Comparison of ENCODE assay signal across 10 cellular contexts in genomic region chr1:244210884-244211558, GRCh38.
DNase-seq lines count a peak whose midpoint lies in the region; ATAC-seq lines count a peak whose summit lies in the region.
"Had no signal": no experiment of that assay in that cellular context is flagged by ENCODE, and none has a peak within 500 bp of the region (broad histone marks: within the 10 kb centered on the region; RNA-seq: fewer than 3 reads in every experiment).

No MANE protein-coding gene starts in this region.

- H3K4me3 Mint-ChIP-seq in stimulated activated naive CD8-positive, alpha-beta T cell treated with anti-CD3 and anti-CD28 coated beads, Interleukin-15, amount 100 ng/mL, for 72 hours: no peak overlapping the region
- no peak overlapping the region for H3K4me3 Mint-ChIP-seq in activated naive CD8-positive, alpha-beta T cell treated with anti-CD3 and anti-CD28 coated beads for 36 hours

- intact Hi-C loops in sciatic nerve (cut with DNase I): no loop called here

- H3K4me1 Mint-ChIP-seq in stimulated activated naive CD8-positive, alpha-beta T cell treated with anti-CD3 and anti-CD28 coated beads, Interleukin-15, amount 100 ng/mL, for 72 hours: no peaks in the 10 kb centered on the region
- no peaks in the 10 kb centered on the region for H3K4me1 Mint-ChIP-seq in activated naive CD8-positive, alpha-beta T cell treated with anti-CD3 and anti-CD28 coated beads for 36 hours

- no peak overlapping the region for H3K27ac Mint-ChIP-seq in stimulated activated naive CD8-positive, alpha-beta T cell treated with anti-CD3 and anti-CD28 coated beads, Interleukin-15, amount 100 ng/mL, for 72 hours
- H3K27ac Mint-ChIP-seq in activated naive CD8-positive, alpha-beta T cell treated with anti-CD3 and anti-CD28 coated beads for 36 hours: no peak overlapping the region

- no peaks in the 10 kb centered on the region for H3K36me3 Mint-ChIP-seq in activated naive CD8-positive, alpha-beta T cell treated with anti-CD3 and anti-CD28 coated beads for 36 hours

- H3K27me3 Mint-ChIP-seq in stimulated activated naive CD8-positive, alpha-beta T cell treated with anti-CD3 and anti-CD28 coated beads, Interleukin-15, amount 100 ng/mL, for 72 hours: no peaks in the 10 kb centered on the region
- H3K27me3 Mint-ChIP-seq in activated naive CD8-positive, alpha-beta T cell treated with anti-CD3 and anti-CD28 coated beads for 36 hours: no peaks in the 10 kb centered on the region

- peak; percentile 46 for ATAC-seq in stimulated activated naive CD8-positive, alpha-beta T cell treated with anti-CD3 and anti-CD28 coated beads, Interleukin-15, amount 100 ng/mL, for 72 hours
- no peak for ATAC-seq in stimulated activated naive CD8-positive, alpha-beta T cell treated with anti-CD3 and anti-CD28 coated beads, Interleukin-15, Interleukin-2, amounts not matched to agents 100 U/mL and 50 U/mL, for 24 hours
- no peak for ATAC-seq in sciatic nerve
- no peak for ATAC-seq in GM21526 (IDR thresholded peaks at IDR 0.05; ENCODE audit: low FRiP score, unreplicated experiment)

- no peak for DNase-seq in stimulated activated naive CD8-positive, alpha-beta T cell treated with anti-CD3 and anti-CD28 coated beads, Interleukin-15, amount 100 ng/mL, for 72 hours
- no peak for DNase-seq in stimulated activated naive CD8-positive, alpha-beta T cell treated with anti-CD3 and anti-CD28 coated beads, Interleukin-15, Interleukin-2, amounts not matched to agents 100 U/mL and 50 U/mL, for 24 hours
- DNase-seq in RPMI8226 (peak; percentile 10), iPS-NIHi7 (ENCODE audit: extremely low spot score) (peak; percentile 88), MV-4-11 (lab: John Stamatoyannopoulos, UW) (no peak), sciatic nerve (ENCODE audit: low spot score) (no peak)
- no peak for DNase-seq in activated naive CD8-positive, alpha-beta T cell treated with anti-CD3 and anti-CD28 coated beads for 36 hours
- DNase-seq: activated CD4-positive, alpha-beta T cell treated with anti-CD3 and anti-CD28 coated beads, Interleukin-2, amount 50 U/mL, for 4 hours; OCI-M1 had no signal

- no peaks in the 10 kb centered on the region for H3K9me3 Mint-ChIP-seq in stimulated activated naive CD8-positive, alpha-beta T cell treated with anti-CD3 and anti-CD28 coated beads, Interleukin-15, amount 100 ng/mL, for 72 hours
- peaks cover 3% of the 10 kb centered on the region for H3K9me3 Mint-ChIP-seq in activated naive CD8-positive, alpha-beta T cell treated with anti-CD3 and anti-CD28 coated beads for 36 hours

Comparison
In these comparisons a context has a peak if more than half of its experiments do, and no peak if none do; other contexts are left out.
1. DNase-seq: peak in RPMI8226 (single experiment) and iPS-NIHi7 (single experiment); none in stimulated activated naive CD8-positive, alpha-beta T cell treated with anti-CD3 and anti-CD28 coated beads, Interleukin-15, amount 100 ng/mL, for 72 hours (0 of 2), stimulated activated naive CD8-positive, alpha-beta T cell treated with anti-CD3 and anti-CD28 coated beads, Interleukin-15, Interleukin-2, amounts not matched to agents 100 U/mL and 50 U/mL, for 24 hours (single experiment), MV-4-11 (single experiment), activated naive CD8-positive, alpha-beta T cell treated with anti-CD3 and anti-CD28 coated beads for 36 hours (single experiment) and sciatic nerve (single experiment).